ENCODE assay signal across 1 cellular context in genomic region chr10:67764012-67764822, GRCh38.
TF ChIP-seq lines count a peak whose summit lies in the region.

No MANE protein-coding gene starts in this region.

TF ChIP-seq in K562, 482 proteins besides CTCF, POLR2A, EP300 and RAD21 (continued from another document and continues in another):
- TF ChIP-seq CEBPZ (IDR thresholded peaks at IDR 0.05; ENCODE audit: borderline replicate concordance, low read depth, low read length) (0 out of 2 replicates have a peak, but pooled peaks have one; percentile 15), TRIM24 (IDR thresholded peaks at IDR 0.05) (peak in 1 of 2 experiments; percentile 55; a peak in 1 of 4 replicates), GTF2A2 (tag; IDR thresholded peaks at IDR 0.05) (no peak), GATAD2B (IDR thresholded peaks at IDR 0.05; ENCODE audit: borderline replicate concordance) (peak; percentile 70; the same call in 1 of the 2 replicates), MCM3 (IDR thresholded peaks at IDR 0.05) (no peak), SPI1 (IDR thresholded peaks at IDR 0.05; ENCODE audit: borderline replicate concordance, low read depth, low read length) (0 out of 2 replicates have a peak, but pooled peaks have one; percentile 21), MLX (CRISPR knock-in tag; conservative IDR thresholded peaks at IDR 0.05) (no peak), SIN3A (IDR thresholded peaks at IDR 0.05; ENCODE audit: borderline replicate concordance in 2 of 2, control insufficient read depth in 1 of 2, low read depth in 2 of 2, low read length in 2 of 2) (peak in 1 of 2 experiments; percentile 36; a peak in 1 of 4 replicates), SRF (CRISPR knock-in tag; IDR thresholded peaks at IDR 0.05) (peak in 1 of 2 experiments; percentile 42; a peak in 1 of 4 replicates), NFATC3 (IDR thresholded peaks at IDR 0.05) (no peak), BHLHE40 (IDR thresholded peaks at IDR 0.05; ENCODE audit: low read length) (peak; percentile 55), NCOA6 (IDR thresholded peaks at IDR 0.05) (no peak; the same call in 1 of the 2 replicates), CHD4 (IDR thresholded peaks at IDR 0.05; ENCODE audit: insufficient read depth, insufficient replicate concordance, low read depth, low read length, poor library complexity, severe bottlenecking) (no peak), ZNF449 (CRISPR knock-in tag; IDR thresholded peaks at IDR 0.05) (0 out of 2 replicates have a peak, but pooled peaks have one; percentile 28), MAFG (tag; conservative IDR thresholded peaks at IDR 0.05) (no peak), THRB (CRISPR knock-in tag; conservative IDR thresholded peaks at IDR 0.05) (no peak), BRF1 (IDR thresholded peaks at IDR 0.05; ENCODE audit: borderline replicate concordance, extremely low read depth, insufficient read length) (peak; percentile 100), ZNF280B (CRISPR knock-in tag; IDR thresholded peaks at IDR 0.05) (no peak), EP400 (IDR thresholded peaks at IDR 0.05) (peak; percentile 59), LARP7 (IDR thresholded peaks at IDR 0.05) (no peak), ETS1 (conservative IDR thresholded peaks at IDR 0.05; ENCODE audit: control insufficient read depth, low read depth, low read length) (peak; percentile 98), FOXO4 (CRISPR knock-in tag; IDR thresholded peaks at IDR 0.05) (no peak), NBN (IDR thresholded peaks at IDR 0.05; ENCODE audit: low read depth) (no peak; the same call in none of the 2 replicates), ID3 (CRISPR knock-in tag; IDR thresholded peaks at IDR 0.05) (no peak), ID3 (tag; IDR thresholded peaks at IDR 0.05) (peak; percentile 78), RCOR1 (IDR thresholded peaks at IDR 0.05; ENCODE audit: borderline replicate concordance in 1 of 2, low read depth in 2 of 2, low read length in 2 of 2) (no peak), ZBTB34 (CRISPR knock-in tag; IDR thresholded peaks at IDR 0.05) (no peak), RERE (CRISPR knock-in tag; IDR thresholded peaks at IDR 0.05; ENCODE audit: borderline replicate concordance) (no peak), HDAC8 (tag; IDR thresholded peaks at IDR 0.05) (no peak), LEF1 (IDR thresholded peaks at IDR 0.05) (no peak; the same call in 1 of the 2 replicates), NFIC (IDR thresholded peaks at IDR 0.05) (peak; percentile 87), ZNF780A (CRISPR knock-in tag; IDR thresholded peaks at IDR 0.05) (no peak), EWSR1 (IDR thresholded peaks at IDR 0.05; ENCODE audit: borderline replicate concordance, low read depth, partially characterized antibody) (no peak), FOXP4 (CRISPR knock-in tag; IDR thresholded peaks at IDR 0.05; ENCODE audit: borderline replicate concordance) (no peak), DPF2 (IDR thresholded peaks at IDR 0.05) (peak; percentile 23)
